In the genomic region with DNA sequence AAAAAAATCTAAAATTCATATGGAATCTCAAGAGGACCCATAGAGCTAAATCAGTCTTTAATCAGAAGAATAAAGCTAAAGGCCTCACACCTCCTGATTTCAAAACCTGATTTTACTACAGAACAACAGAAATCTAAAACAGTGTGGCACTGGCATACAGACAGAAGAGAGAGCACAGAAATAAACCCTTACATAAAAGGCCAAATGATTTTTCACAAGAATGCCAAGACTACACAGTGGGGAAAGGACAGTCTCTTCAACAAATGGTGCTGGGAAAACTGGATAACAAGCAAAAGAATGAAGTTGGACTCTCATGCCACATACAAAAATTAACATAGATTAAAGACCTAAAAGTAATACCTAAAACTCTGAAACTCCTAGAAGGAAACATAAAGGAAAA, we compare ENCODE assay signal across 18 cellular contexts. TPM values are rescaled to one million over a fixed set of nuclear protein-coding genes. Genes with fewer than 3 reads are reported as not detected.
DNase-seq lines count a peak whose midpoint lies in the region; ATAC-seq and TF ChIP-seq lines count a peak whose summit lies in the region.
"Had no signal": no experiment of that assay in that cellular context is flagged by ENCODE, and none has a peak within 500 bp of the region (broad histone marks: within the 10 kb centered on the region; RNA-seq: fewer than 3 reads in every experiment).

No MANE protein-coding gene starts in this region.

- no peak for ATAC-seq in activated T-cell treated with anti-CD3 and anti-CD28 coated beads, Interleukin-2, amount 50 U/mL, for 4 hours
- ATAC-seq in natural killer cell = no peak
- ATAC-seq in GM18867 (IDR thresholded peaks at IDR 0.05; ENCODE audit: unreplicated experiment) = no peak
- ATAC-seq: GM23338 had no signal

- H3K27me3 Mint-ChIP-seq in activated T-cell treated with anti-CD3 and anti-CD28 coated beads, Interleukin-2, amount 50 U/mL, for 4 hours (ENCODE audit: low read depth) = no peaks in the 10 kb centered on the region
- no peaks in the 10 kb centered on the region for H3K27me3 Mint-ChIP-seq in activated T-cell treated with anti-CD3 and anti-CD28 coated beads, Interleukin-2, amount 50 U/mL, for 24 hours
- no peaks in the 10 kb centered on the region for H3K27me3 Mint-ChIP-seq in natural killer cell (ENCODE audit: low read depth in 2 of 2)

- peak overlapping the region; percentile 9 for H3K4me3 Mint-ChIP-seq in activated T-cell treated with anti-CD3 and anti-CD28 coated beads, Interleukin-2, amount 50 U/mL, for 4 hours
- H3K4me3 Mint-ChIP-seq in activated T-cell treated with anti-CD3 and anti-CD28 coated beads, Interleukin-2, amount 50 U/mL, for 24 hours = no peak overlapping the region
- peak overlapping the region; percentile 72 for H3K4me3 Mint-ChIP-seq in natural killer cell
- H3K4me3 Mint-ChIP-seq: GM23338 had no signal

- no peak for TF ChIP-seq CTCF in natural killer cell (IDR thresholded peaks at IDR 0.05)

- intact Hi-C loops in natural killer cell (cut with micrococcal nuclease) = no loop called here

- H3K9me3 Mint-ChIP-seq in activated T-cell treated with anti-CD3 and anti-CD28 coated beads, Interleukin-2, amount 50 U/mL, for 4 hours = no peaks in the 10 kb centered on the region
- no peaks in the 10 kb centered on the region for H3K9me3 Mint-ChIP-seq in activated T-cell treated with anti-CD3 and anti-CD28 coated beads, Interleukin-2, amount 50 U/mL, for 24 hours
- H3K9me3 Mint-ChIP-seq in natural killer cell = no peaks in the 10 kb centered on the region

- DNase-seq in activated T-cell treated with anti-CD3 and anti-CD28 coated beads, Interleukin-2, amount 50 U/mL, for 4 hours = no peak
- no peak for DNase-seq in activated T-cell treated with anti-CD3 and anti-CD28 coated beads, Interleukin-2, amount 50 U/mL, for 24 hours
- DNase-seq in OCI-M1 (lab: John Stamatoyannopoulos, UW) (peak; percentile 10), cerebellum (ENCODE audit: low spot score) (peak; percentile 32), natural killer cell (no peak), HCEC 1CT (no peak), NCI-H748 (lab: John Stamatoyannopoulos, UW; ENCODE audit: unreplicated experiment) (no peak)
- DNase-seq: 8988T, DMS79 treated with DMSO at 0.1 percent for 48 hours, GF-D8, KBM-7, NCI-H1048, NCI-H1694, NCI-H345, NCI-H526 treated with DMSO at 0.1 percent for 48 hours, PC-9 had no signal

- H3K27ac Mint-ChIP-seq in activated T-cell treated with anti-CD3 and anti-CD28 coated beads, Interleukin-2, amount 50 U/mL, for 24 hours = no peak overlapping the region
- H3K27ac Mint-ChIP-seq in natural killer cell = peak overlapping the region; percentile 57 to 76

- H3K36me3 Mint-ChIP-seq in activated T-cell treated with anti-CD3 and anti-CD28 coated beads, Interleukin-2, amount 50 U/mL, for 4 hours (ENCODE audit: insufficient read depth) = peaks cover 13% of the 10 kb centered on the region
- H3K36me3 Mint-ChIP-seq in activated T-cell treated with anti-CD3 and anti-CD28 coated beads, Interleukin-2, amount 50 U/mL, for 24 hours (ENCODE audit: low read depth) = peaks cover 18% of the 10 kb centered on the region
- H3K36me3 Mint-ChIP-seq in natural killer cell = peaks cover 7% of the 10 kb centered on the region

- H3K4me1 Mint-ChIP-seq in activated T-cell treated with anti-CD3 and anti-CD28 coated beads, Interleukin-2, amount 50 U/mL, for 4 hours (ENCODE audit: low read depth) = peaks cover 72% of the 10 kb centered on the region
- H3K4me1 Mint-ChIP-seq in activated T-cell treated with anti-CD3 and anti-CD28 coated beads, Interleukin-2, amount 50 U/mL, for 24 hours (ENCODE audit: low read depth) = peaks cover 77% of the 10 kb centered on the region
- H3K4me1 Mint-ChIP-seq in natural killer cell = peaks cover 77 to 82% of the 10 kb centered on the region in 2 donors

RNA-seq across cellular contexts. Expression of a gene that starts 10.1 kb away (rescaled TPM):
- total RNA-seq in activated T-cell treated with anti-CD3 and anti-CD28 coated beads, Interleukin-2, amount 50 U/mL, for 4 hours = 10 to 100 TPM; 71.2 to 73.2 (median 71.7) TPM
- total RNA-seq in cerebellum (274 TPM), natural killer cell (100 to 1,000 TPM; 126 to 180 (median 152) TPM)

Comparison
In these comparisons a context has a peak if more than half of its experiments do, and no peak if none do; other contexts are left out.
1. DNase-seq: peak in OCI-M1 (single experiment) and cerebellum (single experiment); none in activated T-cell treated with anti-CD3 and anti-CD28 coated beads, Interleukin-2, amount 50 U/mL, for 4 hours (single experiment), activated T-cell treated with anti-CD3 and anti-CD28 coated beads, Interleukin-2, amount 50 U/mL, for 24 hours (single experiment), natural killer cell (single experiment), HCEC 1CT (single experiment) and NCI-H748 (single experiment).